ENCODE assay signal across 15 cellular contexts in the genomic region with DNA sequence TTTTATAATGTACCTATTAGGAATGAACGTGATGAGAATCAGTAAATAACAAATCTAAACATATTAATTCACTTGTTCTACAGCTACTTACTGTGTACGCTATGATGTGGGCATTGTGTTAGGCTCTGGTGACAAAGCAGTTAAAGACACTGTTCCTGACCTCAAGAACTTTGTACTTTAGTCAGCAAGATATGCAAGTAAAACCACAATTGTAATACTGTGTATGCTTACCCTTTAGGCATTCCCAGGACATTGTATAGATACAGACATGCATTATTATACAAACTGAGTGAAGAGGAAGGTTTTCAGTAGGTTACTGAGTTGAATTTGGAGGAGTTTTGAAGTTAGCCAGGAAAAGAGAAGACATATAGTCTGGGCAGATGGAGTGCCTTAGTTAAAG.
DNase-seq lines count a peak whose midpoint lies in the region; ATAC-seq and TF ChIP-seq lines count a peak whose summit lies in the region.
"Had no signal": no experiment of that assay in that cellular context is flagged by ENCODE, and none has a peak within 500 bp of the region (broad histone marks: within the 10 kb centered on the region; RNA-seq: fewer than 3 reads in every experiment).

No MANE protein-coding gene starts in this region.

- DNase-seq in SW480 (ENCODE audit: low spot score): peak; percentile 18
- DNase-seq in left lobe of liver (ENCODE audit: low spot score): no peak
- no peak for DNase-seq in right lobe of liver
- no peak for DNase-seq in activated T-cell treated with anti-CD3 and anti-CD28 coated beads, Interleukin-2, amount 50 U/mL, for 24 hours
- no peak for DNase-seq in activated effector memory CD4-positive, alpha-beta T cell treated with anti-CD3 and anti-CD28 coated beads, Interleukin-2, amount 50 U/mL, for 16 hours
- no peak for DNase-seq in pons (ENCODE audit: low spot score)
- no peak for DNase-seq in HCEC 1CT
- DNase-seq: C1 segment of cervical spinal cord; CD4-positive, alpha-beta memory T cell; COR-L47; DMS153; DND-41; H9; HFFc6 had no signal

- peaks cover 5% of the 10 kb centered on the region for H3K9me3 Mint-ChIP-seq in activated T-cell treated with anti-CD3 and anti-CD28 coated beads, Interleukin-2, amount 50 U/mL, for 24 hours
- H3K9me3 Mint-ChIP-seq: GM23338 had no signal

- TF ChIP-seq CTCF in right lobe of liver (IDR thresholded peaks at IDR 0.05): no peak

- ATAC-seq in left lobe of liver: peak; percentile 75
- ATAC-seq in right lobe of liver: peak; percentile 63 to 73 (median 68)
- ATAC-seq: GM23338 had no signal

- intact Hi-C loops in right lobe of liver (cut with DNase I): no loop called here

- no peaks in the 10 kb centered on the region for H3K36me3 Mint-ChIP-seq in activated T-cell treated with anti-CD3 and anti-CD28 coated beads, Interleukin-2, amount 50 U/mL, for 24 hours (ENCODE audit: low read depth)
- H3K36me3 Mint-ChIP-seq: CD4-positive, alpha-beta memory T cell had no signal

- H3K4me1 Mint-ChIP-seq in activated T-cell treated with anti-CD3 and anti-CD28 coated beads, Interleukin-2, amount 50 U/mL, for 24 hours (ENCODE audit: low read depth): no peaks in the 10 kb centered on the region
- H3K4me1 Mint-ChIP-seq: CD4-positive, alpha-beta memory T cell had no signal

- no peaks in the 10 kb centered on the region for H3K27me3 ChIP-seq in right lobe of liver

- no peak overlapping the region for H3K4me3 ChIP-seq in right lobe of liver
- H3K4me3 ChIP-seq: GM23338 had no signal

- no peak overlapping the region for H3K4me3 Mint-ChIP-seq in activated T-cell treated with anti-CD3 and anti-CD28 coated beads, Interleukin-2, amount 50 U/mL, for 24 hours
- H3K4me3 Mint-ChIP-seq: CD4-positive, alpha-beta memory T cell; GM23338; H9; HFFc6 had no signal

- no peaks in the 10 kb centered on the region for H3K36me3 ChIP-seq in right lobe of liver

- H3K27ac ChIP-seq in right lobe of liver: no peak overlapping the region

- H3K27me3 Mint-ChIP-seq in activated T-cell treated with anti-CD3 and anti-CD28 coated beads, Interleukin-2, amount 50 U/mL, for 24 hours: no peaks in the 10 kb centered on the region
- H3K27me3 Mint-ChIP-seq: CD4-positive, alpha-beta memory T cell had no signal

- no peak overlapping the region for H3K27ac Mint-ChIP-seq in activated T-cell treated with anti-CD3 and anti-CD28 coated beads, Interleukin-2, amount 50 U/mL, for 24 hours
- H3K27ac Mint-ChIP-seq: CD4-positive, alpha-beta memory T cell; GM23338; H9; HFFc6 had no signal

- 64% methylated on average over 2 of the region's 2 CpGs for WGBS in right lobe of liver (ENCODE audit: insufficient coverage, low coverage, low lambda C conversion rate, missing lambda C conversion rate)

- H3K9me3 ChIP-seq in right lobe of liver: no peaks in the 10 kb centered on the region

- no peak for TF ChIP-seq POLR2A in right lobe of liver (IDR thresholded peaks at IDR 0.05)

- peaks cover 0 to 9% (median 4%) of the 10 kb centered on the region in 4 donors for H3K4me1 ChIP-seq in right lobe of liver
